20 cellular contexts compared by ENCODE assay signal in the genomic region with DNA sequence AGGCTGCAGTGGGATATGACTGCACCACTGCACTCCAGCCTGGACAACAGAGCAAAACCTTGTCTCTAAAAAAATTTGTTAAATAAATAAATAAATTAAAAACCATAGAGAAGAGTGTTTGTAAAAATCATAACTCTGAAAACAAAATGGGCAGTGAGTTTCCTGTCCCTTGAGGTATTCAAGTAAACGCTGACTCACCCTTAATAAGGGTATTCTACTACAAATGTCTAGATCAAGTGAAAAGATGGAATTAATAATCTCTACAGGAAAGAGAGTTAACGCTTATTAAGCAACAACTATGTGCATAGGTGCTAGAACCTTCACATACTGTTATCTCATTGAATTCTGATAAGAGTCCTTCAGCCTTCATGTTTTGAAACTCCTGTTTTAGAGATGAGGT. TPM values are rescaled to one million over a fixed set of nuclear protein-coding genes. Genes with fewer than 3 reads are reported as not detected.
DNase-seq lines count a peak whose midpoint lies in the region; ATAC-seq, FAIRE-seq and TF ChIP-seq lines count a peak whose summit lies in the region.
"Had no signal": no experiment of that assay in that cellular context is flagged by ENCODE, and none has a peak within 500 bp of the region (broad histone marks: within the 10 kb centered on the region; RNA-seq: fewer than 3 reads in every experiment).

No MANE protein-coding gene starts in this region.

- H3K9me2 ChIP-seq in HCT116 (ENCODE audit: insufficient read depth) = no peaks in the 10 kb centered on the region

- no peaks in the 10 kb centered on the region for H3K79me2 ChIP-seq in HCT116 (ENCODE audit: insufficient read depth, low read length)
- H3K79me2 ChIP-seq in K562 (ENCODE audit: control insufficient read depth, insufficient read depth, low read length) = no peaks in the 10 kb centered on the region

- H3K4me1 ChIP-seq in A549 (no peaks in the 10 kb centered on the region), HCT116 (ENCODE audit: control insufficient read depth in 1 of 2, insufficient read depth in 2 of 2, low read length in 2 of 2) (peaks cover 4 to 12% of the 10 kb centered on the region in 2 experiments; a peak in 3 of 4 replicates), K562 (replicated peaks in 1 of 2; ENCODE audit: control insufficient read depth in 2 of 2, insufficient read depth in 2 of 2, low read length in 2 of 2) (peaks cover 0 to 3% of the 10 kb centered on the region in 2 experiments; a peak in 3 of 5 replicates)
- H3K4me1 ChIP-seq: BLaER1 treated with 17β-estradiol and CSF1 and Interleukin-3, amounts not matched to agents 10 nM and 100 nM had no signal

- no peak for DNase-seq in A549 (ENCODE audit: low read depth in 1 of 2, low spot score in 1 of 2)
- no peak for DNase-seq in HCT116 (ENCODE audit: low read depth, low spot score)
- DNase-seq in K562 (ENCODE audit: extremely low read depth in 1 of 4, low spot score in 3 of 4) = no peak
- DNase-seq in brain microvascular endothelial cell = no peak
- no peak for DNase-seq in sciatic nerve (ENCODE audit: low spot score)
- DNase-seq: 8988T; AML-193; Caco-2; Calu3; CD4-positive, alpha-beta T cell; CD8-positive, alpha-beta T cell; DMS79 treated with DMSO at 0.1 percent for 48 hours; GF-D8 had no signal

- 79% methylated on average over 2 of the region's 2 CpGs for WGBS in A549 (ENCODE audit: missing lambda C conversion rate)
- 58% methylated on average over 2 of the region's 2 CpGs for WGBS in K562 (ENCODE audit: insufficient coverage, low coverage, missing lambda C conversion rate)

- RAD21 ChIA-PET in HCT116 (lab: Charles Lee; ENCODE audit: low non-redundant PET in 1 of 2, low total read pairs in 2 of 2, uncharacterized antibody in 2 of 2, unreplicated experiment in 2 of 2) = no interaction called here

- no peaks in the 10 kb centered on the region for H3K9me3 ChIP-seq in A549
- no peaks in the 10 kb centered on the region for H3K9me3 ChIP-seq in HCT116 (ENCODE audit: control insufficient read depth in 1 of 2, insufficient read depth in 1 of 2, low read depth in 1 of 2, low read length in 2 of 2)
- no peaks in the 10 kb centered on the region for H3K9me3 ChIP-seq in K562 (replicated peaks; ENCODE audit: control insufficient read depth, insufficient read depth, low read depth, low read length)
- H3K9me3 ChIP-seq: Caco-2 had no signal

- TF ChIP-seq RAD21 in A549 (conservative IDR thresholded peaks at IDR 0.05 in 1 of 2, IDR thresholded peaks at IDR 0.05 in 1 of 2) = no peak
- TF ChIP-seq RAD21 in HCT116 (IDR thresholded peaks at IDR 0.05; ENCODE audit: low read depth) = no peak
- TF ChIP-seq RAD21 in K562 (CRISPR knock-in tag; conservative IDR thresholded peaks at IDR 0.05 in 1 of 2, IDR thresholded peaks at IDR 0.05 in 1 of 2) = no peak

- H4K20me1 ChIP-seq in HCT116 (ENCODE audit: insufficient read depth) (no peaks in the 10 kb centered on the region), K562 (replicated peaks; ENCODE audit: control insufficient read depth, insufficient read depth, low read length) (no peaks in the 10 kb centered on the region)
- H4K20me1 ChIP-seq: BLaER1 treated with 17β-estradiol and CSF1 and Interleukin-3, amounts not matched to agents 10 nM and 100 nM had no signal

- no peak overlapping the region for H3K27ac ChIP-seq in A549
- no peak overlapping the region for H3K27ac ChIP-seq in HCT116 (ENCODE audit: low read depth, low read length)
- no peak overlapping the region for H3K27ac ChIP-seq in K562 (ENCODE audit: extremely low read depth, low read depth, low read length)
- H3K27ac ChIP-seq in brain microvascular endothelial cell = no peak overlapping the region
- H3K27ac ChIP-seq: BLaER1 treated with 17β-estradiol and CSF1 and Interleukin-3, amounts not matched to agents 10 nM and 100 nM; C4-2B had no signal

- CTCF ChIA-PET in A549 (lab: Yijun Ruan, JAX) = no interaction called here
- CTCF ChIA-PET in HCT116 (lab: Charles Lee) = no interaction called here
- CTCF ChIA-PET in K562 (lab: Yijun Ruan, JAX; ENCODE audit: low intra/inter-chr PET ratio) = interaction anchor here (0.7 kb wide), 1 partner anchor 21 kb away, joined by 4 read pairs; no protein-coding TSS in a partner anchor

- in situ Hi-C loops in K562 (cut with MboI) (no loop called here), brain microvascular endothelial cell (cut with HindIII; ENCODE audit: low pct_ligation_motif_present, low sequenced_read_pairs) (no loop called here)

- intact Hi-C loops in HCT116 (cut with micrococcal nuclease) = no loop called here
- intact Hi-C loops in K562 (cut with micrococcal nuclease) = no loop called here
- intact Hi-C loops in sciatic nerve (cut with DNase I) = no loop called here

- H3K9ac ChIP-seq in HCT116 (ENCODE audit: low read length) = no peak overlapping the region
- H3K9ac ChIP-seq in K562 (ENCODE audit: insufficient read depth in 1 of 2, low read depth in 2 of 2, low read length in 2 of 2) = no peak overlapping the region
- H3K9ac ChIP-seq: BLaER1 treated with 17β-estradiol and CSF1 and Interleukin-3, amounts not matched to agents 10 nM and 100 nM had no signal

- TF ChIP-seq CTCF in A549 (IDR thresholded peaks at IDR 0.05) (no peak), HCT116 (IDR thresholded peaks at IDR 0.05 in 2 of 3, conservative IDR thresholded peaks at IDR 0.05 in 1 of 3; ENCODE audit: borderline replicate concordance in 1 of 3, insufficient read depth in 1 of 3, low read depth in 2 of 3, low read length in 2 of 3) (no peak), K562 (IDR thresholded peaks at IDR 0.05 in 2 of 3, conservative IDR thresholded peaks at IDR 0.05 in 1 of 3; ENCODE audit: insufficient read depth in 2 of 3, low read depth in 1 of 3, low read length in 3 of 3) (no peak), brain microvascular endothelial cell (IDR thresholded peaks at IDR 0.05; ENCODE audit: low read depth, low read length, missing control alignments) (no peak)

- TF ChIP-seq EP300 in A549 (IDR thresholded peaks at IDR 0.05) (no peak), K562 (IDR thresholded peaks at IDR 0.05; ENCODE audit: low read length) (no peak)

- TF ChIP-seq POLR2A in A549 (IDR thresholded peaks at IDR 0.05; ENCODE audit: low read length) (no peak), HCT116 (IDR thresholded peaks at IDR 0.05; ENCODE audit: borderline replicate concordance, extremely low read depth, insufficient read depth, insufficient read length) (no peak), K562 (conservative IDR thresholded peaks at IDR 0.05) (no peak)

- no peaks in the 10 kb centered on the region for H3K9me1 ChIP-seq in K562 (ENCODE audit: control insufficient read depth, insufficient read depth, low read length)

- POLR2A ChIA-PET in A549 (lab: Yijun Ruan, JAX) (no interaction called here), HCT116 (lab: Charles Lee) (no interaction called here), K562 (lab: Yijun Ruan, JAX) (no interaction called here)

- FAIRE-seq in A549 (lab: Jason Lieb, UNC) = no peak
- FAIRE-seq in K562 (lab: Jason Lieb, UNC) = no peak
- FAIRE-seq: A204.1, D721Med, G401.6, GM12891, GM19239 had no signal

- H3K4me2 ChIP-seq in A549 (no peak overlapping the region), HCT116 (ENCODE audit: low read length) (no peak overlapping the region), K562 (ENCODE audit: insufficient read depth, low read length) (no peak overlapping the region)
- H3K4me2 ChIP-seq: BLaER1 treated with 17β-estradiol and CSF1 and Interleukin-3, amounts not matched to agents 10 nM and 100 nM had no signal

- H2AFZ ChIP-seq in HCT116 (ENCODE audit: low read depth, low read length, poor library complexity, severe bottlenecking) (peak overlapping the region; percentile 61), K562 (ENCODE audit: low read depth, low read length) (no peak overlapping the region)

- BruUV-seq in HCT116 (replicated peaks; lab: Mats Ljungman, UMichigan) (no TSS peak), K562 (replicated peaks; lab: Mats Ljungman, UMichigan) (no TSS peak)

- ATAC-seq in A549 (no peak), HCT116 (no peak), K562 (no peak), sciatic nerve (no peak)
- ATAC-seq: CD8-positive, alpha-beta T cell had no signal

- no peak overlapping the region for H3K4me3 ChIP-seq in A549
- no peak overlapping the region for H3K4me3 ChIP-seq in HCT116 (replicated peaks in 1 of 2; ENCODE audit: low read depth in 1 of 2, low read length in 2 of 2)
- no peak overlapping the region for H3K4me3 ChIP-seq in K562
- no peak overlapping the region for H3K4me3 ChIP-seq in brain microvascular endothelial cell (ENCODE audit: low read depth, low read length)
- H3K4me3 ChIP-seq: BLaER1 treated with 17β-estradiol and CSF1 and Interleukin-3, amounts not matched to agents 10 nM and 100 nM had no signal

- H3K27me3 ChIP-seq in HCT116 (ENCODE audit: insufficient read depth, low read length) = no peaks in the 10 kb centered on the region
- H3K27me3 ChIP-seq in K562 (ENCODE audit: control insufficient read depth in 2 of 2, insufficient read depth in 2 of 2, low read length in 2 of 2) = no peaks in the 10 kb centered on the region
- H3K27me3 ChIP-seq in brain microvascular endothelial cell (replicated peaks) = no peaks in the 10 kb centered on the region
- H3K27me3 ChIP-seq: BLaER1 treated with 17β-estradiol and CSF1 and Interleukin-3, amounts not matched to agents 10 nM and 100 nM had no signal

- no peaks in the 10 kb centered on the region for H3K36me3 ChIP-seq in HCT116 (ENCODE audit: control insufficient read depth in 1 of 2, insufficient read depth in 2 of 2, low read length in 2 of 2)
- no peaks in the 10 kb centered on the region for H3K36me3 ChIP-seq in K562 (ENCODE audit: control insufficient read depth, insufficient read depth, low read length)
- H3K36me3 ChIP-seq in brain microvascular endothelial cell (replicated peaks) = no peaks in the 10 kb centered on the region
- H3K36me3 ChIP-seq: BLaER1 treated with 17β-estradiol and CSF1 and Interleukin-3, amounts not matched to agents 10 nM and 100 nM had no signal

RNA-seq across cellular contexts. Expression of a gene that starts 19.9 kb away (rescaled TPM):
- polyA plus RNA-seq in A549 (2011; rRNA removed) = 5.5 and 5.7 TPM in 2 replicates
- 1.4 and 1.9 TPM in 2 replicates for polyA plus RNA-seq in A549 (2012; cell fraction: cytosol; rRNA removed)
- 2.7 and 4.7 TPM in 2 replicates for polyA plus RNA-seq in A549 (2012; cell fraction: nucleus; rRNA removed)
- 1.8 to 2.2 TPM (median 1.9 TPM) in 3 replicates for polyA plus RNA-seq in A549 (2017; fragmentation: RNase III; extraction: RNeasy Plus Mini Kit Qiagen cat#74134 plus additional on column Dnase treatment)
- polyA minus RNA-seq in A549 (2011; rRNA and poly(A)+ RNA removed) = 11.2 and 14.8 TPM in 2 replicates
- 11.7 TPM for total RNA-seq in HCT116 (2021; ENCODE audit: unreplicated experiment)
- polyA plus RNA-seq in HCT116 (2012) = 6.0 and 6.5 TPM in 2 replicates
- 21.3 and 23.7 TPM in 2 replicates for total RNA-seq in K562 (2011; cell fraction: chromatin; rRNA removed; ENCODE audit: low replicate concordance)
- 16.7 and 20.0 TPM in 2 replicates for total RNA-seq in K562 (2011; cell fraction: nucleolus; rRNA removed)
- 23.1 and 26.4 TPM in 2 replicates for total RNA-seq in K562 (2011; cell fraction: nucleoplasm; rRNA removed)
- 8.8 and 10.0 TPM in 2 replicates for total RNA-seq in K562 (2014; rRNA removed)
- total RNA-seq in K562 (2014; rRNA removed; fragmentation: Illumina TruSeq; extraction: Trizol) = 15.2 and 16.0 TPM in 2 replicates
- total RNA-seq in K562 (2015; rRNA removed; fragmentation: Illumina TruSeq; extraction: Trizol) = 14.9 and 15.1 TPM in 2 replicates
- 13.9 and 16.5 TPM in 2 replicates for total RNA-seq in K562 (2021)
- 10.3 and 11.0 TPM in 2 replicates for polyA plus RNA-seq in K562 (2011; rRNA removed)
- polyA plus RNA-seq in K562 (2011; cell fraction: cytosol; rRNA removed) = 5.5 and 9.5 TPM in 2 replicates
- 22.9 and 25.9 TPM in 2 replicates for polyA plus RNA-seq in K562 (2011; cell fraction: nucleus; rRNA removed)
- 10.1 and 17.6 TPM in 2 replicates for polyA plus RNA-seq in K562 (2012)
- 9.6 and 10.3 TPM in 2 replicates for polyA plus RNA-seq in K562 (2014; fragmentation: Illumina TruSeq; extraction: Trizol)
- polyA plus RNA-seq in K562 (2014; fragmentation: Nextera tagmentation; extraction: Ambion mirVana) = under 1 TPM; 0.13 to 0.39 TPM
- polyA plus RNA-seq in K562 (2014; rRNA removed) = 5.2 and 5.7 TPM in 2 replicates
- 22.1 and 24.6 TPM in 2 replicates for polyA minus RNA-seq in K562 (2011; rRNA and poly(A)+ RNA removed)
- polyA minus RNA-seq in K562 (2011; cell fraction: cytosol; rRNA and poly(A)+ RNA removed) = 11.5 and 12.0 TPM in 2 replicates
- 12.0 and 16.4 TPM in 2 replicates for polyA minus RNA-seq in K562 (2011; cell fraction: nucleus; rRNA and poly(A)+ RNA removed)
- total RNA-seq in sciatic nerve = 37.9 TPM
